In the genomic region with DNA sequence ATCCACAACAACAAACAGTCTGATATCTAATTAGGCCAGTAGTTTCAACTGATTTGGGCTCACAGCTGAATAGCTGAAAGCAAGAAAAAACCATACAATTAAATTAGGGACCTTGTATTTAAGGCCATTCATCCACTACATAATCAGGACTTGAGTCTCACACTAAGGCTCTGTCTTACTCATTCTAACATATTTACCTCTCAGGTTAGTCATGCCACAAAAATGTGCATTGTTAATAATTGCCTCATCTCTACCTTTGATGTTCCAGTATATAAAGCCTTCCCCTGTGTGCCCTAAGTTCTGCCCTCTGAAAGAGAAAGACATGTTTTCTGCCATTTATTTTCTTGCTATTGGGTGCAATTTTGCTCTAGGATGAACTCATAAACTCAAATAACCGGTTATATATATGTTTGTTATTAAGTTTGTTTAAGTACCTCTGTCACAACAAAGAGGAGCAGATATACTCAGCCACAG, we compare ENCODE assay signal across 11 cellular contexts. TPM values are rescaled to one million over a fixed set of nuclear protein-coding genes. Genes with fewer than 3 reads are reported as not detected.
DNase-seq lines count a peak whose midpoint lies in the region; ATAC-seq, FAIRE-seq and TF ChIP-seq lines count a peak whose summit lies in the region.
"Had no signal": no experiment of that assay in that cellular context is flagged by ENCODE, and none has a peak within 500 bp of the region (broad histone marks: within the 10 kb centered on the region; RNA-seq: fewer than 3 reads in every experiment).

No MANE protein-coding gene starts in this region.

- H3K27me3 ChIP-seq in adrenal gland, result no peaks in the 10 kb centered on the region
- no peaks in the 10 kb centered on the region for H3K27me3 ChIP-seq in keratinocyte (ENCODE audit: control insufficient read depth, extremely low read depth, insufficient read depth, low read length)
- H3K27me3 ChIP-seq: sigmoid colon, upper lobe of left lung had no signal

- no peaks in the 10 kb centered on the region for H4K20me1 ChIP-seq in keratinocyte (ENCODE audit: control insufficient read depth, extremely low read depth, insufficient read depth, low read length)

- DNase-seq in activated T-cell treated with anti-CD3 and anti-CD28 coated beads, Interleukin-2, amount 50 U/mL, for 72 hours, result no peak
- DNase-seq in activated T-cell treated with anti-CD3 and anti-CD28 coated beads, Interleukin-2, amount 50 U/mL, for 1 hour, result no peak
- no peak for DNase-seq in adrenal gland
- DNase-seq in keratinocyte (ENCODE audit: low read depth, low spot score), result peak; percentile 81
- peak; percentile 79 for DNase-seq in urothelium cell line (ENCODE audit: low spot score)
- DNase-seq in effector memory CD8-positive, alpha-beta T cell, result no peak
- DNase-seq in AML-193 (lab: John Stamatoyannopoulos, UW), result no peak
- DNase-seq: NCI-H510A treated with DMSO at 0.1 percent for 48 hours, sigmoid colon had no signal

- peaks cover 0 to 15% of the 10 kb centered on the region in 2 donors for H3K4me1 ChIP-seq in adrenal gland (replicated peaks in 1 of 2)
- H3K4me1 ChIP-seq in keratinocyte (ENCODE audit: control insufficient read depth, extremely low read depth, insufficient read depth, low read length), result peaks cover 68% of the 10 kb centered on the region

- dilution Hi-C loops in keratinocyte (cut with MboI; ENCODE audit: extremely low pct_ligation_motif_present, low sequenced_read_pairs), result no loop called here

- H3K79me2 ChIP-seq in keratinocyte (ENCODE audit: control insufficient read depth, insufficient read depth, low read length), result no peaks in the 10 kb centered on the region

- no peak for TF ChIP-seq POLR2A in adrenal gland (IDR thresholded peaks at IDR 0.05)

- FAIRE-seq in keratinocyte (lab: Jason Lieb, UNC), result peak; percentile 78
- peak; percentile 95 for FAIRE-seq in urothelium cell line (lab: Jason Lieb, UNC)

- 86 to 92% (median 89%) methylated on average over 1 of the region's 1 CpG for WGBS in adrenal gland, 4 donors

- H3K4me1 Mint-ChIP-seq in activated T-cell treated with anti-CD3 and anti-CD28 coated beads, Interleukin-2, amount 50 U/mL, for 72 hours (ENCODE audit: low read depth), result peaks cover 21% of the 10 kb centered on the region
- H3K4me1 Mint-ChIP-seq in effector memory CD8-positive, alpha-beta T cell (ENCODE audit: low read depth in 2 of 2), result peaks cover 11 to 17% of the 10 kb centered on the region in 2 donors

- H3K27ac Mint-ChIP-seq in activated T-cell treated with anti-CD3 and anti-CD28 coated beads, Interleukin-2, amount 50 U/mL, for 72 hours, result no peak overlapping the region
- H3K27ac Mint-ChIP-seq in effector memory CD8-positive, alpha-beta T cell, result peak overlapping the region in 1 of 2 donors; percentile 12

- H3K9me3 ChIP-seq in adrenal gland (replicated peaks in 1 of 3) (peaks cover 0 to 5% (median 0%) of the 10 kb centered on the region in 3 donors), keratinocyte (ENCODE audit: control insufficient read depth, low read depth, low read length) (peaks cover 2% of the 10 kb centered on the region)
- H3K9me3 ChIP-seq: sigmoid colon, upper lobe of left lung had no signal

- no peak overlapping the region for H2AFZ ChIP-seq in keratinocyte (ENCODE audit: control insufficient read depth, low read length)

- H3K27ac ChIP-seq in adrenal gland, result peak overlapping the region in 4 of 5 donors; percentile 1 to 55 (median 50)
- H3K27ac ChIP-seq in keratinocyte (ENCODE audit: control insufficient read depth, insufficient read depth, low read length), result peak overlapping the region; percentile 99
- H3K27ac ChIP-seq: sigmoid colon, upper lobe of left lung had no signal

- intact Hi-C loops in adrenal gland (cut with DNase I), result no loop called here

- H3K36me3 ChIP-seq in adrenal gland (replicated peaks in 1 of 2), result no peaks in the 10 kb centered on the region
- peaks cover 0 to 1% of the 10 kb centered on the region in 2 experiments for H3K36me3 ChIP-seq in keratinocyte (ENCODE audit: control insufficient read depth in 2 of 2, extremely low read depth in 1 of 2, insufficient read depth in 2 of 2, low read length in 2 of 2)
- H3K36me3 ChIP-seq: sigmoid colon, upper lobe of left lung had no signal

- peak overlapping the region; percentile 74 for H3K9ac ChIP-seq in keratinocyte (ENCODE audit: control insufficient read depth, extremely low read depth, insufficient read depth, low read length)

- no peaks in the 10 kb centered on the region for H3K9me1 ChIP-seq in keratinocyte (ENCODE audit: control insufficient read depth, extremely low read depth, insufficient read depth, low read length)

- H3K4me3 ChIP-seq in adrenal gland, result no peak overlapping the region
- peak overlapping the region in 2 of 3 experiments; percentile 37 to 56 for H3K4me3 ChIP-seq in keratinocyte (ENCODE audit: control insufficient read depth in 2 of 3, extremely low read depth in 1 of 3, insufficient read depth in 2 of 3, low read depth in 1 of 3, low read length in 3 of 3)
- H3K4me3 ChIP-seq: sigmoid colon, upper lobe of left lung had no signal

- H3K27me3 Mint-ChIP-seq in activated T-cell treated with anti-CD3 and anti-CD28 coated beads, Interleukin-2, amount 50 U/mL, for 72 hours (ENCODE audit: low read depth), result no peaks in the 10 kb centered on the region
- no peaks in the 10 kb centered on the region for H3K27me3 Mint-ChIP-seq in effector memory CD8-positive, alpha-beta T cell

- H3K4me3 Mint-ChIP-seq in activated T-cell treated with anti-CD3 and anti-CD28 coated beads, Interleukin-2, amount 50 U/mL, for 72 hours, result peak overlapping the region in 1 of 2 donors; percentile 42
- no peak overlapping the region for H3K4me3 Mint-ChIP-seq in effector memory CD8-positive, alpha-beta T cell

- H3K9me3 Mint-ChIP-seq in activated T-cell treated with anti-CD3 and anti-CD28 coated beads, Interleukin-2, amount 50 U/mL, for 72 hours, result peaks cover 4 to 6% of the 10 kb centered on the region in 2 donors
- H3K9me3 Mint-ChIP-seq in effector memory CD8-positive, alpha-beta T cell, result peaks cover 1 to 6% of the 10 kb centered on the region in 2 donors

- ATAC-seq in activated T-cell treated with anti-CD3 and anti-CD28 coated beads, Interleukin-2, amount 50 U/mL, for 72 hours (replicated peaks in 1 of 2), result peak; percentile 54 to 62
- no peak for ATAC-seq in effector memory CD8-positive, alpha-beta T cell (replicated peaks)
- ATAC-seq in GM21515 (IDR thresholded peaks at IDR 0.05; ENCODE audit: unreplicated experiment), result no peak

- TF ChIP-seq CTCF in adrenal gland (IDR thresholded peaks at IDR 0.05) (no peak), keratinocyte (optimal IDR thresholded peaks at IDR 0.05 in 1 of 3, IDR thresholded peaks at IDR 0.05 in 1 of 3, conservative IDR thresholded peaks at IDR 0.05 in 1 of 3; ENCODE audit: extremely low read depth in 1 of 3, insufficient read depth in 2 of 3, low read length in 3 of 3) (no peak)

- peak overlapping the region; percentile 94 for H3K4me2 ChIP-seq in keratinocyte (ENCODE audit: control insufficient read depth, extremely low read depth, insufficient read depth, low read depth, low read length)

- peaks cover 5 to 9% of the 10 kb centered on the region in 2 donors for H3K36me3 Mint-ChIP-seq in activated T-cell treated with anti-CD3 and anti-CD28 coated beads, Interleukin-2, amount 50 U/mL, for 72 hours (ENCODE audit: insufficient read depth in 2 of 2)
- peaks cover 4% of the 10 kb centered on the region for H3K36me3 Mint-ChIP-seq in effector memory CD8-positive, alpha-beta T cell (ENCODE audit: insufficient read depth)

RNA-seq across cellular contexts. Expression of gene C1GALT1, which starts 5.3 kb away (rescaled TPM):
- 10 to 100 TPM; 31.0 to 31.8 TPM for total RNA-seq in activated T-cell treated with anti-CD3 and anti-CD28 coated beads, Interleukin-2, amount 50 U/mL, for 72 hours
- total RNA-seq in adrenal gland, result 100 to 1,000 TPM in 1 of 8 donors, 10 to 100 TPM in 7; 16.7 to 217 (median 18.2) TPM
- polyA plus RNA-seq in adrenal gland, result 10 to 100 TPM in 1 of 3 donors, 1 to 10 TPM in 2; 3.6 to 23.5 (median 4.8) TPM
- polyA plus RNA-seq in keratinocyte, result 30.6 to 44.3 TPM (median 32.7 TPM) in 3 replicates
- polyA plus RNA-seq in keratinocyte (2011; ENCODE audit: low read depth), result 50.8 TPM
- 13.2 and 30.3 TPM in 2 replicates for polyA plus RNA-seq in keratinocyte (2011; cell fraction: cytosol; rRNA removed)
- polyA plus RNA-seq in keratinocyte (2011; cell fraction: nucleus; rRNA removed), result 38.1 and 51.3 TPM in 2 replicates
- 18.1 and 24.4 TPM in 2 replicates for polyA plus RNA-seq in keratinocyte (2012; ENCODE audit: low replicate concordance)
- polyA minus RNA-seq in keratinocyte, result 2.3 to 32.5 TPM (median 12.1 TPM) in 3 replicates
- 17.3 TPM for polyA minus RNA-seq in keratinocyte (2011; cell fraction: cytosol; rRNA and poly(A)+ RNA removed)
- 26.7 and 49.9 TPM in 2 replicates for polyA minus RNA-seq in keratinocyte (2011; cell fraction: nucleus; rRNA and poly(A)+ RNA removed)

Comparison
In these comparisons a context has a peak if more than half of its experiments do, and no peak if none do; other contexts are left out.
1. ATAC-seq: peak in activated T-cell treated with anti-CD3 and anti-CD28 coated beads, Interleukin-2, amount 50 U/mL, for 72 hours (2 of 2); none in effector memory CD8-positive, alpha-beta T cell (single experiment) and GM21515 (single experiment).
2. DNase-seq: peak in keratinocyte (single experiment) and urothelium cell line (single experiment); none in activated T-cell treated with anti-CD3 and anti-CD28 coated beads, Interleukin-2, amount 50 U/mL, for 72 hours (0 of 2), activated T-cell treated with anti-CD3 and anti-CD28 coated beads, Interleukin-2, amount 50 U/mL, for 1 hour (single experiment), adrenal gland (0 of 7), effector memory CD8-positive, alpha-beta T cell (0 of 3) and AML-193 (0 of 2).
3. H3K4me3 ChIP-seq: peak in keratinocyte (2 of 3); none in adrenal gland (0 of 4).